ENCODE assay signal across 1 cellular context in the genomic region with DNA sequence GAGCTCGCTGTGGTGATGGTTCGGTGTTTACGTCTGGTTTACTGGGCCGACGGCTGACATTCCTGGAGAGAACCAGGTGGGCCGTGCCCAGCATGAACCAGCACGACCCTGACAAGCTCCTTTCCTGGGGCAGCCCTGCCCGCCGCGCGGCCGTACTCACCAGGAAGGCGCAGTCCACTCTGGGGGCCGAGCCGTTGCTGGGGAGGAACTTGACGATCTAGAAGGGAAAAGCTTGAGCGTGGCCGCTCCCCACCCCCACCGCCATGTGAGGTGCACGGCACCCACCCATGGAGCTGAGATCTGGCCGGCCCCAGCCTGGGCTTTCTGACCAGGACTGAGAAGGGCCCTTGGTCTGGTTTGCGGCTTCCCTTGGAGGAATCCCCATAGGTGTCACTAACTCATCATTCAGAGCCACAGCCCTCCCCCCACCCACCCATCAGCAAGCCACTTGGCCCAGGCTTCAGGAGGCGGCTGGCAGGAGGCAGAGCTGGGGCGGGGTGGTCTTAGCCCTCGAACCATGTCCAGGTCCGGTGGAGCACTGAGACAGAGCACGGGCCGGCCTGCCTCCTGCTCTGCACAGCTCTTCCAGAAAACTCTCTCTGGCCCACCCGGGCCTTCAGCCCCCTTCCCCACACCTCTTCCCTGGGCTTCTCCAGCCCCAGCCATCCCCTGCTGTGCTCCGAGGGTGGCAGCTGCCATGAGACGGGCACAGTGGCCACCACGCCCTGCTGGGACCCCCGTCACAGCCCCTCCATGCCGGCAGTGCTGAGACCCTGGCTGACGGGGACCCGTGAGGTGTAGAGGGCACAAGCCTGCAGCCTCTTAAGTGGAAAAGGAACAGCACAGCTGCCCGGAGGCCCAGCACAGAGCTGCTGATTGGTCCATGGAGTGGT.
TF ChIP-seq lines count a peak whose summit lies in the region.

No MANE protein-coding gene starts in this region.

TF ChIP-seq in WTC11, 78 proteins besides CTCF, POLR2A, EP300 and RAD21:
- TF ChIP-seq ZNF317 (CRISPR knock-in tag; IDR thresholded peaks at IDR 0.05; ENCODE audit: borderline replicate concordance, low read depth): no peak
TF ChIP-seq in WTC11: peak in this region for 0.
